ENCODE assay signal across 8 cellular contexts in the genomic region with DNA sequence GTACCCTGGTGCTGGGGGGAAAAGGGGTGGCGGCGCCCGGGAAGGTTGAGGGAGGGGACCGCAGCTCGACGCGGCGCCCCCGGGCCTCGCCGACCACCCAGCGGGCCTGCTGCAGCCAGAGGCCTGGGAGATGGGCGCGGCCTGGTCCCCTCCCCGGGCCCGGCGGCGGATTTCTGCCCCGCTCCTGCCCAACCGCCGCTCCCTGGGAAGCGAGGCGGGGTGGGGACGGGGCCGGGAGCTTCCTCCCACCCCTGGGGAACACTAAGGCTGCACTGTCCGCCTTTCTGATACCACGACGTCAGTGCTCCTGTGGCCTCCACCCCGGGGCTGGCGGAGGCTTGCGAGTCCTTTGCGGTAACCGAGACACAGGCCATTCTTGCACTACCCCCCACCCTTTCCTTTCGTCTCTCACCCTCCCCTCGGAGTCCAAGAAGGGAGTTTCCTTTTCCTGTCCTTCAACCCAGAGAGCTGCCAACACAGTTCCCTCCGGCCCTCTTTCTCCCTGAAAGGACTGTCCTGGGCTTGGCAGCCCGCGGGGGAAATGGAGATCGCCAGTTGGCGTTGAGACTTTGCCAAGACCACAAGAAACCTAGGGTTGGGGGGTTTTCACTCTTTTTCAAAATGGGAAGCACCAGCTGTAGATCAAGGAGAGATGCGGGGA. TPM values are rescaled to one million over a fixed set of nuclear protein-coding genes. Genes with fewer than 3 reads are reported as not detected.
A peak's percentile ranks its signal among the peaks of the same experiment; 100 is the strongest.
DNase-seq lines count a peak whose midpoint lies in the region; ATAC-seq and TF ChIP-seq lines count a peak whose summit lies in the region.

No MANE protein-coding gene starts in this region.

- H3K36me3 ChIP-seq in BE2C, result no peaks in the 10 kb centered on the region

- peak overlapping the region; percentile 78 for H3K4me3 ChIP-seq in BE2C (ENCODE audit: low read depth, low read length)
- H3K4me3 ChIP-seq in mononuclear cell (ENCODE audit: low read length), result peak overlapping the region; percentile 89

- H3K9me3 ChIP-seq in BE2C (no peaks in the 10 kb centered on the region), mononuclear cell (ENCODE audit: low read depth, low read length) (no peaks in the 10 kb centered on the region)

- H3K4me3 Mint-ChIP-seq in activated CD8-positive, alpha-beta T cell treated with anti-CD3 and anti-CD28 coated beads for 36 hours, result peak overlapping the region; percentile 94

- H3K27me3 ChIP-seq in BE2C (no peaks in the 10 kb centered on the region), mononuclear cell (ENCODE audit: insufficient read depth, low read length) (no peaks in the 10 kb centered on the region)

- peak overlapping the region; percentile 98 for H3K27ac Mint-ChIP-seq in activated CD8-positive, alpha-beta T cell treated with anti-CD3 and anti-CD28 coated beads for 36 hours

- no peak for TF ChIP-seq POLR2A in erythroblast (IDR thresholded peaks at IDR 0.05; ENCODE audit: low read length)

- POLR2A ChIA-PET in activated CD8-positive, alpha-beta T cell treated with anti-CD3 and anti-CD28 coated beads for 36 hours (lab: Charles Lee), result interaction anchor here (0.6 to 4.5 kb wide), 8 partner anchors 11 to 321 kb away, joined by 3 to 43 read pairs (median 4); a partner anchor contains a TSS

- H3K4me1 ChIP-seq in BE2C (no peaks in the 10 kb centered on the region), mononuclear cell (ENCODE audit: insufficient read depth, low read length) (peaks cover 29% of the 10 kb centered on the region)

- intact Hi-C loops in activated CD8-positive, alpha-beta T cell treated with anti-CD3 and anti-CD28 coated beads for 36 hours (cut with micrococcal nuclease), result loop anchor here (10.0 kb wide), 4 partner anchors 60 to 310 kb away; a partner anchor contains a TSS

- H3K9me3 Mint-ChIP-seq in activated CD8-positive, alpha-beta T cell treated with anti-CD3 and anti-CD28 coated beads for 36 hours, result no peaks in the 10 kb centered on the region

- CTCF ChIA-PET in activated CD8-positive, alpha-beta T cell treated with anti-CD3 and anti-CD28 coated beads for 36 hours (lab: Charles Lee), result interaction anchor here (0.8 to 4.3 kb wide), 28 partner anchors 9 to 380 kb away, joined by 3 to 49 read pairs (median 6); a partner anchor contains a TSS

- ATAC-seq in GM18861 (IDR thresholded peaks at IDR 0.05; ENCODE audit: unreplicated experiment), result peak; percentile 22
- peak; percentile 34 for ATAC-seq in HG03064 (IDR thresholded peaks at IDR 0.05; ENCODE audit: low read depth, unreplicated experiment)
- peak; percentile 8 for ATAC-seq in activated CD8-positive, alpha-beta T cell treated with anti-CD3 and anti-CD28 coated beads for 36 hours
- ATAC-seq in stimulated activated naive CD8-positive, alpha-beta T cell treated with anti-CD3 and anti-CD28 coated beads, Interleukin-15, Interleukin-2, amounts not matched to agents 100 U/mL and 50 U/mL, for 24 hours, result peak; percentile 15

- peaks cover 39% of the 10 kb centered on the region for H3K4me1 Mint-ChIP-seq in activated CD8-positive, alpha-beta T cell treated with anti-CD3 and anti-CD28 coated beads for 36 hours (ENCODE audit: low read depth)

- no peak for TF ChIP-seq CTCF in BE2C (IDR thresholded peaks at IDR 0.05; ENCODE audit: low read depth, low read length)
- TF ChIP-seq CTCF in activated CD8-positive, alpha-beta T cell treated with anti-CD3 and anti-CD28 coated beads for 36 hours (IDR thresholded peaks at IDR 0.05), result no peak

- peaks cover 13% of the 10 kb centered on the region for H3K36me3 Mint-ChIP-seq in activated CD8-positive, alpha-beta T cell treated with anti-CD3 and anti-CD28 coated beads for 36 hours (ENCODE audit: low read depth)

- no peaks in the 10 kb centered on the region for H3K27me3 Mint-ChIP-seq in activated CD8-positive, alpha-beta T cell treated with anti-CD3 and anti-CD28 coated beads for 36 hours

- DNase-seq in BE2C (peak; percentile 33), NCI-H2196 treated with DMSO at 0.1 percent for 48 hours (lab: John Stamatoyannopoulos, UW; ENCODE audit: unreplicated experiment) (peak; percentile 17), erythroblast (lab: John Stamatoyannopoulos, UW) (peak; percentile 77 to 85)
- DNase-seq in activated CD8-positive, alpha-beta T cell treated with anti-CD3 and anti-CD28 coated beads for 36 hours, result peak; percentile 41
- DNase-seq in stimulated activated naive CD8-positive, alpha-beta T cell treated with anti-CD3 and anti-CD28 coated beads, Interleukin-15, Interleukin-2, amounts not matched to agents 100 U/mL and 50 U/mL, for 24 hours, result peak; percentile 43

RNA-seq across cellular contexts. Expression of a gene that starts 0.7 kb away (rescaled TPM):
- 22.0 TPM for polyA plus RNA-seq in BE2C (2012; ENCODE audit: insufficient read depth, insufficient read length, low read depth)
- total RNA-seq in activated CD8-positive, alpha-beta T cell treated with anti-CD3 and anti-CD28 coated beads for 36 hours, result 10 to 100 TPM; 46.1 to 47.3 TPM
- total RNA-seq in mononuclear cell, result 54.4 TPM

Comparison
In these comparisons a context has a peak if more than half of its experiments do, and no peak if none do; other contexts are left out.
1. Peak in every context shown above with its lines: DNase-seq, ATAC-seq and H3K4me3 ChIP-seq.
2. DNase-seq: peak in every context shown above with its lines; median percentile 81 in erythroblast; 43 in stimulated activated naive CD8-positive, alpha-beta T cell treated with anti-CD3 and anti-CD28 coated beads, Interleukin-15, Interleukin-2, amounts not matched to agents 100 U/mL and 50 U/mL, for 24 hours; 41 in activated CD8-positive, alpha-beta T cell treated with anti-CD3 and anti-CD28 coated beads for 36 hours; 33 in BE2C; 17 in NCI-H2196 treated with DMSO at 0.1 percent for 48 hours.